Comparison of ENCODE assay signal across 13 cellular contexts in genomic region chr11:3989251-3989650, GRCh38.
DNase-seq lines count a peak whose midpoint lies in the region; ATAC-seq and TF ChIP-seq lines count a peak whose summit lies in the region.
"Had no signal": no experiment of that assay in that cellular context is flagged by ENCODE, and none has a peak within 500 bp of the region (broad histone marks: within the 10 kb centered on the region; RNA-seq: fewer than 3 reads in every experiment).

No MANE protein-coding gene starts in this region.

- TF ChIP-seq CTCF in fibroblast of lung (conservative IDR thresholded peaks at IDR 0.05 in 1 of 2, IDR thresholded peaks at IDR 0.05 in 1 of 2; ENCODE audit: low read depth in 1 of 2, low read length in 2 of 2) (no peak), ovary (IDR thresholded peaks at IDR 0.05) (no peak), foreskin fibroblast (IDR thresholded peaks at IDR 0.05; ENCODE audit: low read depth, low read length) (no peak), coronary artery (IDR thresholded peaks at IDR 0.05) (no peak)

- no peaks in the 10 kb centered on the region for H3K27me3 Mint-ChIP-seq in T-helper 17 cell
- H3K27me3 Mint-ChIP-seq in activated T-helper 17 cell treated with anti-CD3 and anti-CD28 coated beads, Interleukin-2, amount 50 U/mL, for 72 hours = no peaks in the 10 kb centered on the region

- H3K36me3 ChIP-seq in fibroblast of lung (ENCODE audit: control insufficient read depth, insufficient read depth, low read length) (no peaks in the 10 kb centered on the region), ovary (no peaks in the 10 kb centered on the region)
- H3K36me3 ChIP-seq: neutrophil had no signal

- H3K36me3 Mint-ChIP-seq in T-helper 17 cell (ENCODE audit: low read depth) = peaks cover 7% of the 10 kb centered on the region
- H3K36me3 Mint-ChIP-seq in activated T-helper 17 cell treated with anti-CD3 and anti-CD28 coated beads, Interleukin-2, amount 50 U/mL, for 72 hours (ENCODE audit: low read depth) = peaks cover 32% of the 10 kb centered on the region

- intact Hi-C loops in ovary (cut with DNase I) = loop anchor here in 3 of 4 donors (2.0 to 10.0 kb wide), 2 partner anchors 80 to 134 kb away; partner anchors contain the start of gene STIM1 (in 3 of the 3)

- H3K27me3 ChIP-seq in fibroblast of lung (ENCODE audit: control insufficient read depth, insufficient read depth, low read length) (no peaks in the 10 kb centered on the region), ovary (no peaks in the 10 kb centered on the region)
- H3K27me3 ChIP-seq: neutrophil had no signal

- H3K4me1 ChIP-seq in fibroblast of lung (ENCODE audit: control insufficient read depth, extremely low read depth, insufficient read depth, low read length) (no peaks in the 10 kb centered on the region), ovary (ENCODE audit: insufficient read depth) (peaks cover 10% of the 10 kb centered on the region)

- peaks cover 6% of the 10 kb centered on the region for H3K9me3 ChIP-seq in T-helper 17 cell (ENCODE audit: control insufficient read depth, low read length, poor library complexity, severe bottlenecking)
- H3K9me3 ChIP-seq in fibroblast of lung (ENCODE audit: control insufficient read depth, insufficient read depth, low read depth, low read length) = no peaks in the 10 kb centered on the region
- no peaks in the 10 kb centered on the region for H3K9me3 ChIP-seq in ovary
- H3K9me3 ChIP-seq: neutrophil had no signal

- H3K27ac ChIP-seq in fibroblast of lung (ENCODE audit: insufficient read depth, low read length) = no peak overlapping the region
- peak overlapping the region in 1 of 2 donors; percentile 51 for H3K27ac ChIP-seq in ovary
- no peak overlapping the region for H3K27ac ChIP-seq in coronary artery
- H3K27ac ChIP-seq: neutrophil had no signal

- DNase-seq in EL (peak; percentile 48), T-helper 17 cell (no peak), fibroblast of lung (ENCODE audit: low read depth in 2 of 2) (peak; percentile 19 to 20), ovary (peak; percentile 60 to 75 (median 67)), foreskin fibroblast (no peak), AG08395 (ENCODE audit: low spot score) (no peak), coronary artery (ENCODE audit: low spot score) (no peak)
- DNase-seq: cerebellar nuclear complex, kidney, NCI-H1105, NCI-H524 had no signal

- H4K20me1 ChIP-seq in fibroblast of lung (ENCODE audit: control insufficient read depth, extremely low read depth, insufficient read depth, low read length) = no peaks in the 10 kb centered on the region

- no peak for ATAC-seq in T-helper 17 cell
- ATAC-seq in activated T-helper 17 cell treated with anti-CD3 and anti-CD28 coated beads, Interleukin-2, amount 50 U/mL, for 72 hours (replicated peaks) = no peak

- peaks cover 34% of the 10 kb centered on the region for H3K4me1 Mint-ChIP-seq in T-helper 17 cell
- H3K4me1 Mint-ChIP-seq in activated T-helper 17 cell treated with anti-CD3 and anti-CD28 coated beads, Interleukin-2, amount 50 U/mL, for 72 hours = peaks cover 43% of the 10 kb centered on the region

- TF ChIP-seq POLR2A in ovary (IDR thresholded peaks at IDR 0.05) = no peak

- no peaks in the 10 kb centered on the region for H3K79me2 ChIP-seq in fibroblast of lung (ENCODE audit: control insufficient read depth, insufficient read depth, low read length)

- WGBS in ovary, 3 donors = 32 to 41% (median 33%) methylated on average over 25 of the region's 25 CpGs

- H3K4me3 Mint-ChIP-seq in T-helper 17 cell = no peak overlapping the region
- H3K4me3 Mint-ChIP-seq in activated T-helper 17 cell treated with anti-CD3 and anti-CD28 coated beads, Interleukin-2, amount 50 U/mL, for 72 hours = no peak overlapping the region

- no peak overlapping the region for H3K9ac ChIP-seq in fibroblast of lung (ENCODE audit: insufficient read depth, low read length)

- no peak for TF ChIP-seq EP300 in ovary (IDR thresholded peaks at IDR 0.05)

- H3K4me2 ChIP-seq in fibroblast of lung (ENCODE audit: extremely low read depth, insufficient read depth, low read length) = peak overlapping the region; percentile 40

- peak overlapping the region; percentile 85 for H3K27ac Mint-ChIP-seq in T-helper 17 cell
- H3K27ac Mint-ChIP-seq in activated T-helper 17 cell treated with anti-CD3 and anti-CD28 coated beads, Interleukin-2, amount 50 U/mL, for 72 hours = no peak overlapping the region

- H2AFZ ChIP-seq in fibroblast of lung (ENCODE audit: low read length) = no peak overlapping the region

- H3K4me3 ChIP-seq in fibroblast of lung (replicated peaks in 1 of 4; ENCODE audit: control extremely low read depth in 1 of 4, insufficient read depth in 1 of 4, low read depth in 3 of 4, low read length in 4 of 4) (peak overlapping the region in 2 of 4 experiments; percentile 20 to 49), ovary (peak overlapping the region; percentile 12), foreskin fibroblast (ENCODE audit: low read depth in 1 of 2, low read length in 2 of 2) (no peak overlapping the region), coronary artery (no peak overlapping the region)

- no peaks in the 10 kb centered on the region for H3K9me3 Mint-ChIP-seq in activated T-helper 17 cell treated with anti-CD3 and anti-CD28 coated beads, Interleukin-2, amount 50 U/mL, for 72 hours

Comparison
In these comparisons a context has a peak if more than half of its experiments do, and no peak if none do; other contexts are left out.
1. DNase-seq: peak in EL (single experiment), fibroblast of lung (2 of 2) and ovary (5 of 5); none in T-helper 17 cell (0 of 3), foreskin fibroblast (0 of 2), AG08395 (single experiment) and coronary artery (single experiment).